Comparison of ENCODE assay signal across 26 cellular contexts in genomic region chr7:147062897-147063296, GRCh38.
"Had no signal": no experiment of that assay in that cellular context is flagged by ENCODE, and none has a peak within 500 bp of the region (broad histone marks: within the 10 kb centered on the region; RNA-seq: fewer than 3 reads in every experiment).

No MANE protein-coding gene starts in this region.

- H3K27ac ChIP-seq: dorsolateral prefrontal cortex, gastrocnemius medialis, heart left ventricle, hepatocyte, left lung, neutrophil, parathyroid adenoma, prostate gland, right atrium auricular region, suprapubic skin, transverse colon, upper lobe of right lung, uterus had no signal

- ATAC-seq: gastrocnemius medialis; heart left ventricle; left cardiac atrium; left lung; mucosa of descending colon; natural killer cell treated with Interleukin-12 subunit alpha and Interleukin-12 subunit beta and Interleukin-15 and Interleukin-18, amount 100 ng/mL, for 72 hours; sciatic nerve; stimulated activated naive CD8-positive, alpha-beta T cell treated with anti-CD3 and anti-CD28 coated beads, Interleukin-15, amount 100 ng/mL, for 72 hours; upper lobe of right lung had no signal

- DNase-seq: dorsolateral prefrontal cortex; effector CD4-positive, alpha-beta T cell; gastrocnemius medialis; heart left ventricle; left cardiac atrium; left lung; mesenchymal stem cell; mucosa of descending colon; naive B cell; stimulated activated CD4-positive, alpha-beta T cell treated with anti-CD3 and anti-CD28 coated beads, Interleukin-12 subunit alpha, Interleukin-12 subunit beta, amount 100 ng/mL, for 4 hours; stimulated activated CD4-positive, alpha-beta T cell treated with anti-CD3 and anti-CD28 coated beads, Interleukin-1b, Interleukin-23, amount 100 ng/mL, for 48 hours; stimulated activated CD4-positive, alpha-beta T cell treated with anti-CD3 and anti-CD28 coated beads, Interleukin-4, amount 100 ng/mL, for 1 hour; stimulated activated CD8-positive, alpha-beta memory T cell treated with anti-CD3 and anti-CD28 coated beads, Interleukin-4, amount 100 ng/mL, for 48 hours; stimulated activated naive CD4-positive, alpha-beta T cell; stimulated activated naive CD8-positive, alpha-beta T cell treated with anti-CD3 and anti-CD28 coated beads, Interleukin-15, amount 100 ng/mL, for 72 hours; transverse colon; upper lobe of right lung; uterus had no signal

- H3K4me1 ChIP-seq: gastrocnemius medialis, heart left ventricle, left lung, parathyroid adenoma, prostate gland, right atrium auricular region, suprapubic skin, transverse colon, upper lobe of right lung, uterus had no signal

- H3K27me3 ChIP-seq: dorsolateral prefrontal cortex, gastrocnemius medialis, heart left ventricle, hepatocyte, left lung, neutrophil, right atrium auricular region, suprapubic skin, transverse colon, upper lobe of right lung had no signal
